In the genomic region with DNA sequence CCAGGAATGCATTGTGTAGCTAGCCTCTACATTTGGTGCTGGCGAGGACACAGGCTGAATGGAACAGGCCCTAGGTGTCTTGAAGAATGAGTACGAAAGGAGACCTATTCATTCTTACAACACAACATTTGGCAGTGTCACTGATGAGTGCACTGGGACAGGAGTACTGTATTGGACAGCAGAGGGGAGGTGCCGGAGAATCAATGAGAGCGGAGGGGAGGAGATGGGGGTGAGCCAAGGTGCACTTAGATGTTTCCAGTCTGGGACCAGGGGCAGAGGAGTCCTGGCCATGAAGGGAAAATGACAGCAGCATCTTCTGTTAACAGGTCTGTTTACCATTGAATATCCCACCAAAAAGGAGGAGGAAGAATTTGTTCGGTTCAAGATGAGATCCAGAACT, we compare ENCODE assay signal across 42 cellular contexts. TPM values are rescaled to one million over a fixed set of nuclear protein-coding genes. Genes with fewer than 3 reads are reported as not detected.
"Had no signal": no experiment of that assay in that cellular context is flagged by ENCODE, and none has a peak within 500 bp of the region (broad histone marks: within the 10 kb centered on the region; RNA-seq: fewer than 3 reads in every experiment).

No MANE protein-coding gene starts in this region.

- DNase-seq: activated effector memory CD4-positive, alpha-beta T cell treated with anti-CD3 and anti-CD28 coated beads, Interleukin-2, amount 50 U/mL, for 16 hours; activated effector memory CD4-positive, alpha-beta T cell treated with Interleukin-2 at 50 U/mL for 16 hours; activated gamma-delta T cell; activated gamma-delta T cell treated with Interleukin-2 at 50 U/mL for 16 hours; activated naive CD4-positive, alpha-beta T cell; activated naive CD4-positive, alpha-beta T cell treated with anti-CD3 and anti-CD28 coated beads for 36 hours; activated naive CD4-positive, alpha-beta T cell treated with anti-CD3 and anti-CD28 coated beads, Interleukin-2, amount 10 ng/mL, durations not matched to agents 7 days and 5 days; activated naive CD4-positive, alpha-beta T cell treated with anti-CD3 and anti-CD28 coated beads, Interleukin-2, amount 50 U/mL, for 16 hours; activated naive CD4-positive, alpha-beta T cell treated with Interleukin-2 at 50 U/mL for 16 hours; activated naive CD8-positive, alpha-beta T cell treated with anti-CD3 and anti-CD28 coated beads for 36 hours; activated naive CD8-positive, alpha-beta T cell treated with anti-CD3 and anti-CD28 coated beads, Interleukin-2, amount 10 ng/mL, durations not matched to agents 7 days and 5 days; activated naive CD8-positive, alpha-beta T cell treated with anti-CD3 and anti-CD28 coated beads, Interleukin-2, amount 50 U/mL, for 24 hours; activated T-cell treated with anti-CD3 and anti-CD28 coated beads, Interleukin-2, amount 50 U/mL, for 1 hour; activated T-cell treated with anti-CD3 and anti-CD28 coated beads, Interleukin-2, amount 50 U/mL, for 24 hours; activated T-cell treated with anti-CD3 and anti-CD28 coated beads, Interleukin-2, amount 50 U/mL, for 4 hours; activated T-cell treated with anti-CD3 and anti-CD28 coated beads, Interleukin-2, amount 50 U/mL, for 48 hours; activated T-cell treated with anti-CD3 and anti-CD28 coated beads, Interleukin-2, amount 50 U/mL, for 72 hours; adrenal gland; amniotic stem cell; amygdala; anterior cingulate cortex; aorta; body of pancreas; brain microvascular endothelial cell; caudate nucleus; central memory CD4-positive, alpha-beta T cell; cerebellar nuclear complex had no signal

- H3K36me3 Mint-ChIP-seq: activated naive CD4-positive, alpha-beta T cell treated with anti-CD3 and anti-CD28 coated beads, Interleukin-2, amount 10 ng/mL, durations not matched to agents 7 days and 5 days; activated naive CD4-positive, alpha-beta T cell treated with anti-CD3 and anti-CD28 coated beads, Interleukin-2, amount 50 U/mL, for 24 hours; activated naive CD4-positive, alpha-beta T cell treated with anti-CD3 and anti-CD28 coated beads, Interleukin-2, amount 50 U/mL, for 72 hours; activated naive CD8-positive, alpha-beta T cell treated with anti-CD3 and anti-CD28 coated beads for 36 hours; activated naive CD8-positive, alpha-beta T cell treated with anti-CD3 and anti-CD28 coated beads, Interleukin-2, amount 10 ng/mL, durations not matched to agents 7 days and 5 days; brain had no signal

- H3K9me3 ChIP-seq: adrenal gland, ascending aorta, body of pancreas, breast epithelium had no signal

- H3K4me1 ChIP-seq: adrenal gland, body of pancreas, breast epithelium had no signal

- H3K27me3 Mint-ChIP-seq: activated naive CD4-positive, alpha-beta T cell treated with anti-CD3 and anti-CD28 coated beads, Interleukin-2, amount 10 ng/mL, durations not matched to agents 7 days and 5 days; activated naive CD4-positive, alpha-beta T cell treated with anti-CD3 and anti-CD28 coated beads, Interleukin-2, amount 50 U/mL, for 24 hours; activated naive CD8-positive, alpha-beta T cell; activated naive CD8-positive, alpha-beta T cell treated with anti-CD3 and anti-CD28 coated beads for 36 hours; activated naive CD8-positive, alpha-beta T cell treated with anti-CD3 and anti-CD28 coated beads, Interleukin-2, amount 10 ng/mL, durations not matched to agents 7 days and 5 days; activated naive CD8-positive, alpha-beta T cell treated with anti-CD3 and anti-CD28 coated beads, Interleukin-2, amount 50 U/mL, for 24 hours; activated T-cell treated with anti-CD3 and anti-CD28 coated beads, Interleukin-2, amount 50 U/mL, for 24 hours; activated T-helper 17 cell treated with anti-CD3 and anti-CD28 coated beads, Interleukin-2, amount 50 U/mL, for 72 hours; central memory CD8-positive, alpha-beta T cell had no signal

- H3K4me3 ChIP-seq: adrenal gland, ascending aorta, body of pancreas, breast epithelium, cardiac muscle cell had no signal

- H3K36me3 ChIP-seq: adrenal gland, ascending aorta, brain microvascular endothelial cell, breast epithelium, cardiac muscle cell had no signal

- FAIRE-seq: astrocyte, bronchial epithelial cell had no signal

- H3K27ac Mint-ChIP-seq: activated naive CD4-positive, alpha-beta T cell treated with anti-CD3 and anti-CD28 coated beads for 36 hours; activated naive CD4-positive, alpha-beta T cell treated with anti-CD3 and anti-CD28 coated beads, Interleukin-2, amount 10 ng/mL, durations not matched to agents 7 days and 5 days; activated naive CD4-positive, alpha-beta T cell treated with anti-CD3 and anti-CD28 coated beads, Interleukin-2, amount 50 U/mL, for 24 hours; activated naive CD8-positive, alpha-beta T cell; activated naive CD8-positive, alpha-beta T cell treated with anti-CD3 and anti-CD28 coated beads for 36 hours; activated naive CD8-positive, alpha-beta T cell treated with anti-CD3 and anti-CD28 coated beads, Interleukin-2, amount 10 ng/mL, durations not matched to agents 7 days and 5 days; activated naive CD8-positive, alpha-beta T cell treated with anti-CD3 and anti-CD28 coated beads, Interleukin-2, amount 50 U/mL, for 24 hours; activated T-cell treated with anti-CD3 and anti-CD28 coated beads, Interleukin-2, amount 50 U/mL, for 24 hours; activated T-cell treated with anti-CD3 and anti-CD28 coated beads, Interleukin-2, amount 50 U/mL, for 72 hours; activated T-helper 1 cell treated with anti-CD3 and anti-CD28 coated beads, Interleukin-12 subunit alpha, Interleukin-12 subunit beta, Interleukin-2, Interleukin-4 antibody, amounts not matched to agents 30 ng/mL and 10 ng/mL and 1 ng/mL, durations not matched to agents 14 hours and 24 hours and 36 hours; activated T-helper 17 cell treated with anti-CD3 and anti-CD28 coated beads, Interleukin-2, amount 50 U/mL, for 72 hours; activated T-helper 2 cell treated with anti-CD3 and anti-CD28 coated beads, Interferon-gamma antibody, Interleukin-2, Interleukin-4, amounts not matched to agents 10 μg/mL and 5 μg/mL and 100 μg/mL, durations not matched to agents 14 hours and 24 hours and 36 hours; brain had no signal

- H3K9me3 Mint-ChIP-seq: activated naive CD4-positive, alpha-beta T cell treated with anti-CD3 and anti-CD28 coated beads for 36 hours; activated naive CD4-positive, alpha-beta T cell treated with anti-CD3 and anti-CD28 coated beads, Interleukin-2, amount 10 ng/mL, durations not matched to agents 7 days and 5 days; activated naive CD4-positive, alpha-beta T cell treated with anti-CD3 and anti-CD28 coated beads, Interleukin-2, amount 50 U/mL, for 24 hours; activated naive CD4-positive, alpha-beta T cell treated with anti-CD3 and anti-CD28 coated beads, Interleukin-2, amount 50 U/mL, for 72 hours; activated naive CD8-positive, alpha-beta T cell treated with anti-CD3 and anti-CD28 coated beads for 36 hours; activated naive CD8-positive, alpha-beta T cell treated with anti-CD3 and anti-CD28 coated beads, Interleukin-2, amount 10 ng/mL, durations not matched to agents 7 days and 5 days; activated naive CD8-positive, alpha-beta T cell treated with anti-CD3 and anti-CD28 coated beads, Interleukin-2, amount 50 U/mL, for 24 hours; activated T-cell treated with anti-CD3 and anti-CD28 coated beads, Interleukin-2, amount 50 U/mL, for 24 hours; activated T-cell treated with anti-CD3 and anti-CD28 coated beads, Interleukin-2, amount 50 U/mL, for 4 hours; activated T-cell treated with anti-CD3 and anti-CD28 coated beads, Interleukin-2, amount 50 U/mL, for 72 hours; activated T-helper 1 cell treated with anti-CD3 and anti-CD28 coated beads, Interleukin-12 subunit alpha, Interleukin-12 subunit beta, Interleukin-2, Interleukin-4 antibody, amounts not matched to agents 30 ng/mL and 10 ng/mL and 1 ng/mL, durations not matched to agents 14 hours and 24 hours and 36 hours; activated T-helper 17 cell treated with anti-CD3 and anti-CD28 coated beads, Interleukin-2, amount 50 U/mL, for 72 hours; activated T-helper 2 cell treated with anti-CD3 and anti-CD28 coated beads, Interferon-gamma antibody, Interleukin-2, Interleukin-4, amounts not matched to agents 10 μg/mL and 5 μg/mL and 100 μg/mL, durations not matched to agents 14 hours and 24 hours and 36 hours; brain; central memory CD8-positive, alpha-beta T cell had no signal

- H3K27me3 ChIP-seq: adrenal gland, ascending aorta, body of pancreas, brain microvascular endothelial cell, breast epithelium, cardiac muscle cell had no signal

- H3K27ac ChIP-seq: adrenal gland, ascending aorta, body of pancreas, brain microvascular endothelial cell, breast epithelium, cardiac muscle cell had no signal

- H3K4me1 Mint-ChIP-seq: activated naive CD4-positive, alpha-beta T cell treated with anti-CD3 and anti-CD28 coated beads, Interleukin-2, amount 10 ng/mL, durations not matched to agents 7 days and 5 days; activated naive CD4-positive, alpha-beta T cell treated with anti-CD3 and anti-CD28 coated beads, Interleukin-2, amount 50 U/mL, for 24 hours; activated naive CD8-positive, alpha-beta T cell treated with anti-CD3 and anti-CD28 coated beads for 36 hours; activated naive CD8-positive, alpha-beta T cell treated with anti-CD3 and anti-CD28 coated beads, Interleukin-2, amount 10 ng/mL, durations not matched to agents 7 days and 5 days; activated naive CD8-positive, alpha-beta T cell treated with anti-CD3 and anti-CD28 coated beads, Interleukin-2, amount 50 U/mL, for 24 hours; activated T-helper 17 cell treated with anti-CD3 and anti-CD28 coated beads, Interleukin-2, amount 50 U/mL, for 72 hours; central memory CD8-positive, alpha-beta T cell had no signal

- H3K4me3 Mint-ChIP-seq: activated naive CD4-positive, alpha-beta T cell treated with anti-CD3 and anti-CD28 coated beads for 36 hours; activated naive CD4-positive, alpha-beta T cell treated with anti-CD3 and anti-CD28 coated beads, Interleukin-2, amount 10 ng/mL, durations not matched to agents 7 days and 5 days; activated naive CD4-positive, alpha-beta T cell treated with anti-CD3 and anti-CD28 coated beads, Interleukin-2, amount 50 U/mL, for 24 hours; activated naive CD8-positive, alpha-beta T cell; activated naive CD8-positive, alpha-beta T cell treated with anti-CD3 and anti-CD28 coated beads for 36 hours; activated naive CD8-positive, alpha-beta T cell treated with anti-CD3 and anti-CD28 coated beads, Interleukin-2, amount 10 ng/mL, durations not matched to agents 7 days and 5 days; activated naive CD8-positive, alpha-beta T cell treated with anti-CD3 and anti-CD28 coated beads, Interleukin-2, amount 50 U/mL, for 24 hours; activated T-cell treated with anti-CD3 and anti-CD28 coated beads, Interleukin-2, amount 50 U/mL, for 24 hours; activated T-cell treated with anti-CD3 and anti-CD28 coated beads, Interleukin-2, amount 50 U/mL, for 4 hours; activated T-cell treated with anti-CD3 and anti-CD28 coated beads, Interleukin-2, amount 50 U/mL, for 72 hours; activated T-helper 1 cell treated with anti-CD3 and anti-CD28 coated beads, Interleukin-12 subunit alpha, Interleukin-12 subunit beta, Interleukin-2, Interleukin-4 antibody, amounts not matched to agents 30 ng/mL and 10 ng/mL and 1 ng/mL, durations not matched to agents 14 hours and 24 hours and 36 hours; activated T-helper 17 cell treated with anti-CD3 and anti-CD28 coated beads, Interleukin-2, amount 50 U/mL, for 72 hours; brain; central memory CD8-positive, alpha-beta T cell had no signal

- ATAC-seq: activated naive CD4-positive, alpha-beta T cell treated with anti-CD3 and anti-CD28 coated beads, Interleukin-2, amount 50 U/mL, for 72 hours; activated naive CD8-positive, alpha-beta T cell treated with anti-CD3 and anti-CD28 coated beads, Interleukin-2, amount 50 U/mL, for 24 hours; activated T-cell treated with anti-CD3 and anti-CD28 coated beads, Interleukin-2, amount 50 U/mL, for 4 hours; activated T-cell treated with anti-CD3 and anti-CD28 coated beads, Interleukin-2, amount 50 U/mL, for 72 hours; activated T-helper 17 cell treated with anti-CD3 and anti-CD28 coated beads, Interleukin-2, amount 50 U/mL, for 72 hours; body of pancreas had no signal

RNA-seq across cellular contexts. Expression of gene C3orf20, which starts 53.2 kb away (rescaled TPM):
- total RNA-seq: ascending aorta, body of pancreas, chondrocyte had no signal
- polyA plus RNA-seq: adipose tissue, adrenal gland, aorta, cardiac muscle cell had no signal
